ENCODE assay signal across 8 cellular contexts in genomic region chr9:106864533-106865143, GRCh38. TPM values are rescaled to one million over a fixed set of nuclear protein-coding genes. Genes with fewer than 3 reads are reported as not detected.
DNase-seq lines count a peak whose midpoint lies in the region; ATAC-seq and TF ChIP-seq lines count a peak whose summit lies in the region.

No MANE protein-coding gene starts in this region.

- H3K4me1 Mint-ChIP-seq in natural killer cell, result peaks cover 47 to 53% of the 10 kb centered on the region in 2 donors

- H3K9me3 Mint-ChIP-seq in natural killer cell, result no peaks in the 10 kb centered on the region

- H3K27ac Mint-ChIP-seq in natural killer cell, result peak overlapping the region; percentile 63 to 65

- peaks cover 60 to 68% of the 10 kb centered on the region in 2 donors for H3K27me3 Mint-ChIP-seq in natural killer cell (ENCODE audit: low read depth in 2 of 2)

- TF ChIP-seq CTCF in epithelial cell of esophagus (IDR thresholded peaks at IDR 0.05; ENCODE audit: insufficient read depth, low read depth, low read length, missing control alignments) (no peak), natural killer cell (IDR thresholded peaks at IDR 0.05) (no peak)

- peak overlapping the region; percentile 80 for H3K4me3 ChIP-seq in epithelial cell of esophagus (ENCODE audit: low read length)

- intact Hi-C loops in natural killer cell (cut with micrococcal nuclease), result no loop called here

- H3K4me3 Mint-ChIP-seq in natural killer cell, result peak overlapping the region; percentile 85

- DNase-seq in GM03348 (ENCODE audit: low spot score) (peak; percentile 44), NCI-H748 (lab: John Stamatoyannopoulos, UW; ENCODE audit: unreplicated experiment) (peak; percentile 55), epithelial cell of esophagus (ENCODE audit: low read depth) (peak; percentile 67), natural killer cell (no peak), cortex of kidney (lab: John Stamatoyannopoulos, UW) (no peak)
- no peak for DNase-seq in activated CD8-positive, alpha-beta memory T cell treated with anti-CD3 and anti-CD28 coated beads, Interleukin-2, amount 50 U/mL, for 4 hours

- H3K36me3 Mint-ChIP-seq in natural killer cell, result no peaks in the 10 kb centered on the region

- ATAC-seq in natural killer cell (no peak), GM19035 (IDR thresholded peaks at IDR 0.05; ENCODE audit: unreplicated experiment) (no peak), HG03097 (IDR thresholded peaks at IDR 0.05; ENCODE audit: low FRiP score, unreplicated experiment) (no peak)

RNA-seq across cellular contexts. Expression of gene ZNF462, which starts 1.7 kb away (rescaled TPM):
- total RNA-seq in natural killer cell, result under 1 TPM; 0.33 to 0.93 (median 0.35) TPM

Comparison
In these comparisons a context has a peak if more than half of its experiments do, and no peak if none do; other contexts are left out.
1. DNase-seq: peak in GM03348 (single experiment), NCI-H748 (single experiment) and epithelial cell of esophagus (single experiment); none in natural killer cell (single experiment), activated CD8-positive, alpha-beta memory T cell treated with anti-CD3 and anti-CD28 coated beads, Interleukin-2, amount 50 U/mL, for 4 hours (single experiment) and cortex of kidney (single experiment).